ENCODE assay signal across 2 cellular contexts in genomic region chr1:29864431-29865022, GRCh38.
TF ChIP-seq lines count a peak whose summit lies in the region.

No MANE protein-coding gene starts in this region.

TF ChIP-seq in HepG2, 621 proteins besides CTCF, POLR2A, EP300 and RAD21:
- TF ChIP-seq SAFB2 (CRISPR knock-in tag; IDR thresholded peaks at IDR 0.05; ENCODE audit: borderline replicate concordance, low read depth) (no peak), ZNF766 (CRISPR knock-in tag; IDR thresholded peaks at IDR 0.05; ENCODE audit: borderline replicate concordance) (no peak), NFYB (CRISPR knock-in tag; IDR thresholded peaks at IDR 0.05) (peak; percentile 51; the same call in 1 of the 2 replicates)

TF ChIP-seq in H1, 55 proteins besides CTCF, POLR2A, EP300 and RAD21:
- TF ChIP-seq USF2 (IDR thresholded peaks at IDR 0.05; ENCODE audit: low read length) = peak; percentile 30; the same call in 1 of the 2 replicates
- no peak for TF ChIP-seq HDAC6 (IDR thresholded peaks at IDR 0.05; ENCODE audit: low read depth, low read length)
- TF ChIP-seq E2F6 (IDR thresholded peaks at IDR 0.05) = peak; percentile 84
